20 cellular contexts compared by ENCODE assay signal in genomic region chr21:43769325-43769958, GRCh38. TPM values are rescaled to one million over a fixed set of nuclear protein-coding genes. Genes with fewer than 3 reads are reported as not detected.
A peak's percentile ranks its signal among the peaks of the same experiment; 100 is the strongest.
DNase-seq lines count a peak whose midpoint lies in the region; ATAC-seq and TF ChIP-seq lines count a peak whose summit lies in the region.
"Had no signal": no experiment of that assay in that cellular context is flagged by ENCODE, and none has a peak within 500 bp of the region (broad histone marks: within the 10 kb centered on the region; RNA-seq: fewer than 3 reads in every experiment).

No MANE protein-coding gene starts in this region.

- H3K27me3 Mint-ChIP-seq in HFFc6 (ENCODE audit: insufficient read depth) (peaks cover 8% of the 10 kb centered on the region), T-helper 17 cell (no peaks in the 10 kb centered on the region), endodermal cell (ENCODE audit: insufficient read depth) (no peaks in the 10 kb centered on the region), progenitor cell of endocrine pancreas (no peaks in the 10 kb centered on the region), glutamatergic neuron (ENCODE audit: unreplicated experiment) (peaks cover 10% of the 10 kb centered on the region)
- H3K27me3 Mint-ChIP-seq: CD4-positive, CD25-positive, alpha-beta regulatory T cell had no signal

- DNase-seq in HFFc6 (no peak), T-helper 17 cell (no peak), endodermal cell (no peak), progenitor cell of endocrine pancreas (ENCODE audit: low spot score, unreplicated experiment) (no peak), NCI-H345 treated with DMSO at 0.1 percent for 48 hours (lab: John Stamatoyannopoulos, UW; ENCODE audit: unreplicated experiment) (no peak), glutamatergic neuron (no peak)
- DNase-seq: ACHN; AML-193; Caco-2; CD4-positive, CD25-positive, alpha-beta regulatory T cell; DMS53; H9; MV-4-11; NCI-H1417; NCI-H187 treated with DMSO at 0.1 percent for 48 hours; NCI-H446; NCI-H774 had no signal

- H3K4me1 ChIP-seq in endodermal cell (ENCODE audit: control insufficient read depth, insufficient read depth, low read length): no peaks in the 10 kb centered on the region

- no peak overlapping the region for H3K4me3 ChIP-seq in endodermal cell (ENCODE audit: low read length)
- H3K4me3 ChIP-seq: SK-N-MC had no signal

- H3K9ac ChIP-seq in endodermal cell (ENCODE audit: extremely low read depth, low read length, poor library complexity, severe bottlenecking): no peak overlapping the region

- H3K36me3 Mint-ChIP-seq in HFFc6 (ENCODE audit: low read depth): peaks cover 25% of the 10 kb centered on the region
- H3K36me3 Mint-ChIP-seq in T-helper 17 cell (ENCODE audit: low read depth): peaks cover 2% of the 10 kb centered on the region
- peaks cover 16% of the 10 kb centered on the region for H3K36me3 Mint-ChIP-seq in endodermal cell (ENCODE audit: low read depth)
- peaks cover 8% of the 10 kb centered on the region for H3K36me3 Mint-ChIP-seq in progenitor cell of endocrine pancreas (ENCODE audit: insufficient read depth)
- H3K36me3 Mint-ChIP-seq in glutamatergic neuron (ENCODE audit: unreplicated experiment): peaks cover 5% of the 10 kb centered on the region

- H3K27ac Mint-ChIP-seq in HFFc6 (0 out of 2 replicates have a peak overlapping the region, but pooled peaks have one; percentile 85), T-helper 17 cell (no peak overlapping the region), endodermal cell (peak overlapping the region; percentile 20), progenitor cell of endocrine pancreas (peak overlapping the region; percentile 65), glutamatergic neuron (ENCODE audit: unreplicated experiment) (no peak overlapping the region)

- no peak for TF ChIP-seq CTCF in HFFc6 (IDR thresholded peaks at IDR 0.05)
- TF ChIP-seq CTCF in endodermal cell (conservative IDR thresholded peaks at IDR 0.05): no peak
- no peak for TF ChIP-seq CTCF in progenitor cell of endocrine pancreas (IDR thresholded peaks at IDR 0.05; ENCODE audit: unreplicated experiment)
- no peak for TF ChIP-seq CTCF in glutamatergic neuron (IDR thresholded peaks at IDR 0.05; ENCODE audit: partially characterized antibody, unreplicated experiment)

- H3K4me3 Mint-ChIP-seq in HFFc6: no peak overlapping the region; the same call in 1 of the 2 replicates
- peak overlapping the region; percentile 50 for H3K4me3 Mint-ChIP-seq in T-helper 17 cell
- no peak overlapping the region for H3K4me3 Mint-ChIP-seq in endodermal cell
- no peak overlapping the region for H3K4me3 Mint-ChIP-seq in progenitor cell of endocrine pancreas (ENCODE audit: low read depth)
- no peak overlapping the region for H3K4me3 Mint-ChIP-seq in glutamatergic neuron (ENCODE audit: unreplicated experiment)
- H3K4me3 Mint-ChIP-seq: CD4-positive, CD25-positive, alpha-beta regulatory T cell; H9 had no signal

- ATAC-seq in T-helper 17 cell: no peak
- no peak for ATAC-seq in HG03139 (IDR thresholded peaks at IDR 0.05; ENCODE audit: unreplicated experiment)
- ATAC-seq in GM21576 (IDR thresholded peaks at IDR 0.05; ENCODE audit: unreplicated experiment): no peak

- 96 to 99% methylated on average over 10 to 11 of the region's 11 CpGs for WGBS in endodermal cell (ENCODE audit: insufficient coverage in 1 of 2, insufficient read length in 1 of 2), 2 experiments

- H3K4me1 Mint-ChIP-seq in HFFc6 (ENCODE audit: low read depth) (peaks cover 39% of the 10 kb centered on the region), T-helper 17 cell (peaks cover 15% of the 10 kb centered on the region), endodermal cell (peaks cover 38% of the 10 kb centered on the region), progenitor cell of endocrine pancreas (ENCODE audit: low read depth) (peaks cover 18% of the 10 kb centered on the region), glutamatergic neuron (ENCODE audit: low read depth, unreplicated experiment) (peaks cover 33% of the 10 kb centered on the region)

- H3K27ac ChIP-seq in endodermal cell (ENCODE audit: low read depth, low read length): no peak overlapping the region
- H3K27ac ChIP-seq: SK-N-MC had no signal

- H3K9me3 ChIP-seq in T-helper 17 cell (ENCODE audit: control insufficient read depth, low read length, poor library complexity, severe bottlenecking) (no peaks in the 10 kb centered on the region), endodermal cell (ENCODE audit: control insufficient read depth, low read length) (no peaks in the 10 kb centered on the region)
- H3K9me3 ChIP-seq: Caco-2 had no signal

- H3K27me3 ChIP-seq in endodermal cell (ENCODE audit: control insufficient read depth, insufficient read depth, low read length, poor library complexity, severe bottlenecking): no peaks in the 10 kb centered on the region

- H3K36me3 ChIP-seq in endodermal cell (ENCODE audit: control insufficient read depth, insufficient read depth, low read length): peaks cover 18% of the 10 kb centered on the region

- H3K9me3 Mint-ChIP-seq in HFFc6 (no peaks in the 10 kb centered on the region), endodermal cell (no peaks in the 10 kb centered on the region), progenitor cell of endocrine pancreas (ENCODE audit: low read depth) (no peaks in the 10 kb centered on the region), glutamatergic neuron (ENCODE audit: unreplicated experiment) (peaks cover 6% of the 10 kb centered on the region)
- H3K9me3 Mint-ChIP-seq: H9 had no signal

RNA-seq across cellular contexts. Expression of gene CSTB, which starts 6.7 kb away (rescaled TPM):
- 10 to 100 TPM; 56.7 to 71.4 (median 66.9) TPM for total RNA-seq in HFFc6 (2021; fragmentation: NEBNext Ultra II Directional; extraction: Animal tissue kit (Norgen Biotek cat#: 25700))
- total RNA-seq in T-helper 17 cell: 10 to 100 TPM; 22.0 to 26.0 TPM
- 10 to 100 TPM; 50.0 to 54.5 TPM for total RNA-seq in endodermal cell
- polyA plus RNA-seq in endodermal cell (2013, experiment 1 of 2): 36.1 TPM
- 33.5 TPM for polyA plus RNA-seq in endodermal cell (2013, experiment 2 of 2)
- total RNA-seq in progenitor cell of endocrine pancreas: 42.0 and 42.6 TPM in 2 replicates
- 32.7 TPM for total RNA-seq in glutamatergic neuron (ENCODE audit: unreplicated experiment)

RNA-seq across cellular contexts. Expression of gene RRP1, which starts 19.9 kb away (rescaled TPM):
- total RNA-seq in HFFc6 (2021; fragmentation: NEBNext Ultra II Directional; extraction: Animal tissue kit (Norgen Biotek cat#: 25700)): 10 to 100 TPM; 19.9 to 24.8 (median 23.0) TPM
- total RNA-seq in T-helper 17 cell: 10 to 100 TPM; 20.5 to 23.2 TPM
- total RNA-seq in endodermal cell: 10 to 100 TPM; 36.4 to 36.7 TPM
- 29.7 TPM for polyA plus RNA-seq in endodermal cell (2013, experiment 1 of 2)
- 24.5 TPM for polyA plus RNA-seq in endodermal cell (2013, experiment 2 of 2)
- total RNA-seq in progenitor cell of endocrine pancreas: 30.9 and 32.6 TPM in 2 replicates
- total RNA-seq in glutamatergic neuron (ENCODE audit: unreplicated experiment): 26.2 TPM

RNA-seq across cellular contexts. Expression of gene PDXK, which starts 50.5 kb away (rescaled TPM):
- total RNA-seq in HFFc6 (2021; fragmentation: NEBNext Ultra II Directional; extraction: Animal tissue kit (Norgen Biotek cat#: 25700)): 100 to 1,000 TPM; 154 to 160 (median 157) TPM
- total RNA-seq in T-helper 17 cell: 100 to 1,000 TPM in 1 of 2 donors, 10 to 100 TPM in 1; 93.1 to 106 TPM
- 100 to 1,000 TPM in 1 of 2 donors, 10 to 100 TPM in 1; 90.9 to 105 TPM for total RNA-seq in endodermal cell
- 35.6 TPM for polyA plus RNA-seq in endodermal cell (2013, experiment 1 of 2)
- polyA plus RNA-seq in endodermal cell (2013, experiment 2 of 2): 40.5 TPM
- total RNA-seq in progenitor cell of endocrine pancreas: 56.1 and 57.6 TPM in 2 replicates
- total RNA-seq in glutamatergic neuron (ENCODE audit: unreplicated experiment): 63.8 TPM

Comparison
In these comparisons a context has a peak if more than half of its experiments do, and no peak if none do; other contexts are left out.
1. H3K27ac Mint-ChIP-seq: peak in HFFc6 (single experiment), endodermal cell (single experiment) and progenitor cell of endocrine pancreas (single experiment); none in T-helper 17 cell (single experiment) and glutamatergic neuron (single experiment).